Comparison of ENCODE assay signal across 8 cellular contexts in genomic region chr1:39799770-39800470, GRCh38. TPM values are rescaled to one million over a fixed set of nuclear protein-coding genes. Genes with fewer than 3 reads are reported as not detected.
DNase-seq lines count a peak whose midpoint lies in the region; ATAC-seq and TF ChIP-seq lines count a peak whose summit lies in the region.

No MANE protein-coding gene starts in this region.

- H3K27me3 ChIP-seq in AG04450 (ENCODE audit: control insufficient read depth, insufficient read depth, low read length) (peaks cover 5% of the 10 kb centered on the region), lower lobe of right lung (ENCODE audit: low read depth) (no peaks in the 10 kb centered on the region)

- CTCF ChIA-PET in AG04450 (lab: Charles Lee) = interaction anchor here (0.6 to 2.0 kb wide), 13 partner anchors 10 to 1652 kb away, joined by 3 to 13 read pairs (median 3); partner anchors contain the start of gene TRIT1

- DNase-seq in AG04450 (ENCODE audit: low read depth, low spot score) = peak; percentile 33
- peak; percentile 86 for DNase-seq in NCI-H2196 treated with DMSO at 0.1 percent for 48 hours (lab: John Stamatoyannopoulos, UW; ENCODE audit: unreplicated experiment)
- DNase-seq in activated CD4-positive, alpha-beta T cell treated with anti-CD3 and anti-CD28 coated beads for 48 hours = peak; percentile 78
- no peak for DNase-seq in coronary artery (ENCODE audit: low spot score)
- DNase-seq in lower lobe of right lung = peak; percentile 78
- peak; percentile 26 for DNase-seq in stimulated activated CD8-positive, alpha-beta memory T cell treated with anti-CD3 and anti-CD28 coated beads, Interleukin-12 subunit alpha, Interleukin-12 subunit beta, amount 100 ng/mL, for 24 hours (ENCODE audit: extremely low read depth)

- TF ChIP-seq CTCF in AG04450 (IDR thresholded peaks at IDR 0.05; ENCODE audit: low read depth, low read length) (peak; percentile 77), coronary artery (IDR thresholded peaks at IDR 0.05) (peak; percentile 50), lower lobe of right lung (IDR thresholded peaks at IDR 0.05) (peak; percentile 78)

- H3K27ac ChIP-seq in AG04450 (ENCODE audit: low read depth, low read length) = no peak overlapping the region
- no peak overlapping the region for H3K27ac ChIP-seq in coronary artery
- H3K27ac ChIP-seq in lower lobe of right lung = peak overlapping the region; percentile 49

- POLR2A ChIA-PET in AG04450 (lab: Yijun Ruan, JAX) = no interaction called here

- peaks cover 6% of the 10 kb centered on the region for H3K4me1 ChIP-seq in lower lobe of right lung

- no peaks in the 10 kb centered on the region for H3K9me3 ChIP-seq in AG04450 (ENCODE audit: control insufficient read depth, insufficient read depth, low read length)
- H3K9me3 ChIP-seq in lower lobe of right lung = no peaks in the 10 kb centered on the region

- intact Hi-C loops in lower lobe of right lung (cut with DNase I) = no loop called here

- H3K4me3 ChIP-seq in AG04450 (ENCODE audit: low read depth, low read length) (no peak overlapping the region), coronary artery (peak overlapping the region; percentile 30), lower lobe of right lung (peak overlapping the region; percentile 11)

- H3K36me3 ChIP-seq in lower lobe of right lung = no peaks in the 10 kb centered on the region

- ATAC-seq in GM18519 (IDR thresholded peaks at IDR 0.05; ENCODE audit: low FRiP score, unreplicated experiment) (peak; percentile 40), HG03039 (IDR thresholded peaks at IDR 0.05; ENCODE audit: unreplicated experiment) (peak; percentile 52), lower lobe of right lung (peak; percentile 95)

RNA-seq across cellular contexts. Expression of gene BMP8B, which starts 11.3 kb away (rescaled TPM):
- not detected in 2 replicates for polyA plus RNA-seq in AG04450 (2011; rRNA removed)
- not detected in 2 replicates for polyA minus RNA-seq in AG04450 (2011; rRNA and poly(A)+ RNA removed)
- total RNA-seq in lower lobe of right lung = 1.7 TPM

RNA-seq across cellular contexts. Expression of gene OXCT2, which starts 28.8 kb away (rescaled TPM):
- 0.06 and 0.20 TPM in 2 replicates for polyA plus RNA-seq in AG04450 (2011; rRNA removed)
- polyA minus RNA-seq in AG04450 (2011; rRNA and poly(A)+ RNA removed) = not detected in 2 replicates
- 0.47 TPM for total RNA-seq in lower lobe of right lung

Comparison
In these comparisons a context has a peak if more than half of its experiments do, and no peak if none do; other contexts are left out.
1. ATAC-seq: peak in every context shown above with its lines; median percentile 95 in lower lobe of right lung; 52 in HG03039; 40 in GM18519.